In genomic region chrX:107206697-107207065, GRCh38 we compare ENCODE assay signal across 11 cellular contexts. TPM values are rescaled to one million over a fixed set of nuclear protein-coding genes. Genes with fewer than 3 reads are reported as not detected.
DNase-seq lines count a peak whose midpoint lies in the region; ATAC-seq and TF ChIP-seq lines count a peak whose summit lies in the region.
"Had no signal": no experiment of that assay in that cellular context is flagged by ENCODE, and none has a peak within 500 bp of the region (broad histone marks: within the 10 kb centered on the region; RNA-seq: fewer than 3 reads in every experiment).

No MANE protein-coding gene starts in this region.

- H3K9me3 ChIP-seq in A673 (ENCODE audit: low read depth, low read length, poor library complexity, severe bottlenecking) = no peaks in the 10 kb centered on the region
- no peaks in the 10 kb centered on the region for H3K9me3 ChIP-seq in mucosa of rectum (ENCODE audit: control insufficient read depth in 2 of 2, low read length in 2 of 2)
- H3K9me3 ChIP-seq: SJSA1 had no signal

- H3K4me3 ChIP-seq in A673 (ENCODE audit: low read depth, low read length, poor library complexity, severe bottlenecking) (peak overlapping the region; percentile 57), GM06990 (replicated peaks; ENCODE audit: low read depth, low read length) (peak overlapping the region; percentile 74; the same call in 1 of the 2 replicates), mucosa of rectum (ENCODE audit: low read length in 2 of 2) (peak overlapping the region; percentile 59 to 74)

- no peak for ATAC-seq in activated CD8-positive, alpha-beta T cell treated with anti-CD3 and anti-CD28 coated beads for 36 hours
- ATAC-seq in GM21360 (IDR thresholded peaks at IDR 0.05; ENCODE audit: unreplicated experiment) = no peak

- no peak overlapping the region for H3K27ac ChIP-seq in A673 (ENCODE audit: low read depth, low read length, poor library complexity, severe bottlenecking)
- H3K27ac ChIP-seq in mucosa of rectum (ENCODE audit: low read depth in 2 of 2, low read length in 2 of 2) = no peak overlapping the region
- H3K27ac ChIP-seq: SJSA1 had no signal

- H3K9me3 Mint-ChIP-seq in activated CD8-positive, alpha-beta T cell treated with anti-CD3 and anti-CD28 coated beads for 36 hours = no peaks in the 10 kb centered on the region

- H3K27ac Mint-ChIP-seq in activated CD8-positive, alpha-beta T cell treated with anti-CD3 and anti-CD28 coated beads for 36 hours = no peak overlapping the region

- TF ChIP-seq CTCF in A673 (conservative IDR thresholded peaks at IDR 0.05; ENCODE audit: low read depth, low read length) (no peak), GM06990 (IDR thresholded peaks at IDR 0.05; ENCODE audit: insufficient read depth, low read length, poor library complexity, severe bottlenecking) (no peak)
- TF ChIP-seq CTCF in activated CD8-positive, alpha-beta T cell treated with anti-CD3 and anti-CD28 coated beads for 36 hours (IDR thresholded peaks at IDR 0.05) = no peak

- H3K27me3 ChIP-seq in A673 (replicated peaks; ENCODE audit: insufficient read depth, low read depth, low read length, poor library complexity) = no peaks in the 10 kb centered on the region
- no peaks in the 10 kb centered on the region for H3K27me3 ChIP-seq in GM06990 (replicated peaks; ENCODE audit: control insufficient read depth, insufficient read depth, low read length)
- no peaks in the 10 kb centered on the region for H3K27me3 ChIP-seq in mucosa of rectum (ENCODE audit: control insufficient read depth in 2 of 2, insufficient read depth in 2 of 2, low read length in 2 of 2)

- H3K9ac ChIP-seq in mucosa of rectum (ENCODE audit: low read depth in 1 of 2, low read length in 2 of 2) = no peak overlapping the region

- intact Hi-C loops in A673 (cut with micrococcal nuclease; ENCODE audit: unreplicated experiment) = no loop called here
- intact Hi-C loops in activated CD8-positive, alpha-beta T cell treated with anti-CD3 and anti-CD28 coated beads for 36 hours (cut with micrococcal nuclease) = no loop called here

- no TSS peak for BruUV-seq in A673 (replicated peaks; lab: Mats Ljungman, UMichigan)

- POLR2A ChIA-PET in A673 (lab: Charles Lee; ENCODE audit: low non-redundant PET) = no interaction called here
- POLR2A ChIA-PET in activated CD8-positive, alpha-beta T cell treated with anti-CD3 and anti-CD28 coated beads for 36 hours (lab: Charles Lee) = interaction anchor here (0.6 kb wide), 1 partner anchor 263 kb away, joined by 3 read pairs; no protein-coding TSS in a partner anchor

- CTCF ChIA-PET in A673 (lab: Charles Lee) = no interaction called here
- CTCF ChIA-PET in activated CD8-positive, alpha-beta T cell treated with anti-CD3 and anti-CD28 coated beads for 36 hours (lab: Charles Lee) = no interaction called here

- DNase-seq in A673 (ENCODE audit: low spot score) (no peak), GM06990 (ENCODE audit: extremely low read depth, insufficient read length) (no peak), COLO668 (lab: John Stamatoyannopoulos, UW; ENCODE audit: unreplicated experiment) (no peak), SW480 (ENCODE audit: low spot score) (no peak)
- no peak for DNase-seq in activated CD8-positive, alpha-beta T cell treated with anti-CD3 and anti-CD28 coated beads for 36 hours
- DNase-seq in central memory CD4-positive, alpha-beta T cell = no peak

- no peaks in the 10 kb centered on the region for H3K36me3 Mint-ChIP-seq in activated CD8-positive, alpha-beta T cell treated with anti-CD3 and anti-CD28 coated beads for 36 hours (ENCODE audit: low read depth)

- H3K4me3 Mint-ChIP-seq in activated CD8-positive, alpha-beta T cell treated with anti-CD3 and anti-CD28 coated beads for 36 hours = peak overlapping the region; percentile 87

- H3K4me1 ChIP-seq in A673 (ENCODE audit: insufficient read depth, low read length, poor library complexity, severe bottlenecking) (no peaks in the 10 kb centered on the region), mucosa of rectum (ENCODE audit: control insufficient read depth in 2 of 2, insufficient read depth in 2 of 2, low read length in 2 of 2) (no peaks in the 10 kb centered on the region)

- H3K4me1 Mint-ChIP-seq in activated CD8-positive, alpha-beta T cell treated with anti-CD3 and anti-CD28 coated beads for 36 hours (ENCODE audit: low read depth) = peaks cover 2% of the 10 kb centered on the region

- peaks cover 7% of the 10 kb centered on the region for H3K27me3 Mint-ChIP-seq in activated CD8-positive, alpha-beta T cell treated with anti-CD3 and anti-CD28 coated beads for 36 hours

- no peaks in the 10 kb centered on the region for H3K36me3 ChIP-seq in A673 (ENCODE audit: insufficient read depth, low read length, poor library complexity, severe bottlenecking)
- no peaks in the 10 kb centered on the region for H3K36me3 ChIP-seq in GM06990 (ENCODE audit: control insufficient read depth, insufficient read depth, low read length)
- no peaks in the 10 kb centered on the region for H3K36me3 ChIP-seq in mucosa of rectum (ENCODE audit: control insufficient read depth in 2 of 2, insufficient read depth in 2 of 2, low read length in 2 of 2)
- H3K36me3 ChIP-seq: SJSA1 had no signal

RNA-seq across cellular contexts. Expression of gene DNAAF6, which starts 0.3 kb away (rescaled TPM):
- not detected in 2 replicates for total RNA-seq in A673 (2021)
- total RNA-seq in activated CD8-positive, alpha-beta T cell treated with anti-CD3 and anti-CD28 coated beads for 36 hours = not detected
- total RNA-seq: bronchial epithelial cell, SJSA1, skeletal muscle tissue had no signal

RNA-seq across cellular contexts. Expression of gene NUP62CL, which starts 0.4 kb away (rescaled TPM):
- total RNA-seq in A673 (2021) = 2.9 and 4.0 TPM in 2 replicates
- total RNA-seq in activated CD8-positive, alpha-beta T cell treated with anti-CD3 and anti-CD28 coated beads for 36 hours = 1 to 10 TPM; 1.9 to 3.7 TPM
- total RNA-seq: SJSA1 had no signal
